1 cellular context compared by ENCODE assay signal in the genomic region with DNA sequence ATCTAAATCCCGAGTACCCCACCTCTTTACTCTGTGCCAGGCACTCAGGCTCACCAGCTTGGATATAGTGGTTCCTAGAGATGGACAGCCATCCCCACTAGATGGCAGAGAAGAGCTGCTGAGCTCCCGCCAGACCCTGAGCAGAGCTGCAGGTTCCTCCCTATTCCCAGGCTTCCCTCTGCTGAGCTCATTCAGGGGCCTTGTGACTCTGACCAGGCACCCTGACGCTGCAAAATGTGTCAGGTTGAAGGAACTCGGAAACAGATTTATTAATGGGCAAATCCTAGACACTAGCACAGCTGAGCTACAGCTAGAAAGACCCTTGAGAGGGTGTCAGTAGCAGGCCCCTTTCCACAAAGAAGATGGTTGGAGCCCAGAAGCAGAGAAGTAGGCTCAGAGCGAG.
TF ChIP-seq lines count a peak whose summit lies in the region.

No MANE protein-coding gene starts in this region.

TF ChIP-seq in K562, 482 proteins besides CTCF, POLR2A, EP300 and RAD21 (continued from another document and continues in another):
- TF ChIP-seq, protein P1, sequence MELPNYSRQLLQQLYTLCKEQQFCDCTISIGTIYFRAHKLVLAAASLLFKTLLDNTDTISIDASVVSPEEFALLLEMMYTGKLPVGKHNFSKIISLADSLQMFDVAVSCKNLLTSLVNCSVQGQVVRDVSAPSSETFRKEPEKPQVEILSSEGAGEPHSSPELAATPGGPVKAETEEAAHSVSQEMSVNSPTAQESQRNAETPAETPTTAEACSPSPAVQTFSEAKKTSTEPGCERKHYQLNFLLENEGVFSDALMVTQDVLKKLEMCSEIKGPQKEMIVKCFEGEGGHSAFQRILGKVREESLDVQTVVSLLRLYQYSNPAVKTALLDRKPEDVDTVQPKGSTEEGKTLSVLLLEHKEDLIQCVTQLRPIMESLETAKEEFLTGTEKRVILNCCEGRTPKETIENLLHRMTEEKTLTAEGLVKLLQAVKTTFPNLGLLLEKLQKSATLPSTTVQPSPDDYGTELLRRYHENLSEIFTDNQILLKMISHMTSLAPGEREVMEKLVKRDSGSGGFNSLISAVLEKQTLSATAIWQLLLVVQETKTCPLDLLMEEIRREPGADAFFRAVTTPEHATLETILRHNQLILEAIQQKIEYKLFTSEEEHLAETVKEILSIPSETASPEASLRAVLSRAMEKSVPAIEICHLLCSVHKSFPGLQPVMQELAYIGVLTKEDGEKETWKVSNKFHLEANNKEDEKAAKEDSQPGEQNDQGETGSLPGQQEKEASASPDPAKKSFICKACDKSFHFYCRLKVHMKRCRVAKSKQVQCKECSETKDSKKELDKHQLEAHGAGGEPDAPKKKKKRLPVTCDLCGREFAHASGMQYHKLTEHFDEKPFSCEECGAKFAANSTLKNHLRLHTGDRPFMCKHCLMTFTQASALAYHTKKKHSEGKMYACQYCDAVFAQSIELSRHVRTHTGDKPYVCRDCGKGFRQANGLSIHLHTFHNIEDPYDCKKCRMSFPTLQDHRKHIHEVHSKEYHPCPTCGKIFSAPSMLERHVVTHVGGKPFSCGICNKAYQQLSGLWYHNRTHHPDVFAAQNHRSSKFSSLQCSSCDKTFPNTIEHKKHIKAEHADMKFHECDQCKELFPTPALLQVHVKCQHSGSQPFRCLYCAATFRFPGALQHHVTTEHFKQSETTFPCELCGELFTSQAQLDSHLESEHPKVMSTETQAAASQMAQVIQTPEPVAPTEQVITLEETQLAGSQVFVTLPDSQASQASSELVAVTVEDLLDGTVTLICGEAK (IDR thresholded peaks at IDR 0.05): no peak
- TF ChIP-seq, protein P1 (CRISPR knock-in tag; IDR thresholded peaks at IDR 0.05): no peak
- TF ChIP-seq KDM4B (IDR thresholded peaks at IDR 0.05; ENCODE audit: borderline replicate concordance in 2 of 2, low read depth in 1 of 2) (no peak), SPI1 (IDR thresholded peaks at IDR 0.05; ENCODE audit: borderline replicate concordance, low read depth, low read length) (peak; percentile 63; the same call in 1 of the 2 replicates), RHOXF2B (CRISPR knock-in tag; conservative IDR thresholded peaks at IDR 0.05) (no peak), DACH1 (IDR thresholded peaks at IDR 0.05; ENCODE audit: partially characterized antibody) (no peak), ATF7 (IDR thresholded peaks at IDR 0.05) (peak; percentile 77; the same call in 1 of the 2 replicates), TCFL5 (CRISPR knock-in tag; conservative IDR thresholded peaks at IDR 0.05) (no peak), ZNF165 (CRISPR knock-in tag; IDR thresholded peaks at IDR 0.05; ENCODE audit: borderline replicate concordance) (no peak), CXXC5 (CRISPR knock-in tag; IDR thresholded peaks at IDR 0.05) (no peak), ZNF766 (CRISPR knock-in tag; conservative IDR thresholded peaks at IDR 0.05) (no peak), NR3C1 (CRISPR knock-in tag; IDR thresholded peaks at IDR 0.05) (no peak), KAT8 (IDR thresholded peaks at IDR 0.05; ENCODE audit: low read depth) (no peak), FOSL1 (tag; conservative IDR thresholded peaks at IDR 0.05) (peak; percentile 63), ZNF239 (CRISPR knock-in tag; IDR thresholded peaks at IDR 0.05) (no peak), TAF9B (IDR thresholded peaks at IDR 0.05; ENCODE audit: partially characterized antibody) (no peak), NONO (IDR thresholded peaks at IDR 0.05; ENCODE audit: low read depth in 2 of 2, low read length in 1 of 2) (no peak), KLF1 (tag; IDR thresholded peaks at IDR 0.05) (no peak)
- TF ChIP-seq, protein P2, sequence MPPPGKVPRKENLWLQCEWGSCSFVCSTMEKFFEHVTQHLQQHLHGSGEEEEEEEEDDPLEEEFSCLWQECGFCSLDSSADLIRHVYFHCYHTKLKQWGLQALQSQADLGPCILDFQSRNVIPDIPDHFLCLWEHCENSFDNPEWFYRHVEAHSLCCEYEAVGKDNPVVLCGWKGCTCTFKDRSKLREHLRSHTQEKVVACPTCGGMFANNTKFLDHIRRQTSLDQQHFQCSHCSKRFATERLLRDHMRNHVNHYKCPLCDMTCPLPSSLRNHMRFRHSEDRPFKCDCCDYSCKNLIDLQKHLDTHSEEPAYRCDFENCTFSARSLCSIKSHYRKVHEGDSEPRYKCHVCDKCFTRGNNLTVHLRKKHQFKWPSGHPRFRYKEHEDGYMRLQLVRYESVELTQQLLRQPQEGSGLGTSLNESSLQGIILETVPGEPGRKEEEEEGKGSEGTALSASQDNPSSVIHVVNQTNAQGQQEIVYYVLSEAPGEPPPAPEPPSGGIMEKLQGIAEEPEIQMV (tag; conservative IDR thresholded peaks at IDR 0.05; ENCODE audit: low read depth): 0 out of 2 replicates have a peak, but pooled peaks have one; percentile 24
- TF ChIP-seq, protein P3, sequence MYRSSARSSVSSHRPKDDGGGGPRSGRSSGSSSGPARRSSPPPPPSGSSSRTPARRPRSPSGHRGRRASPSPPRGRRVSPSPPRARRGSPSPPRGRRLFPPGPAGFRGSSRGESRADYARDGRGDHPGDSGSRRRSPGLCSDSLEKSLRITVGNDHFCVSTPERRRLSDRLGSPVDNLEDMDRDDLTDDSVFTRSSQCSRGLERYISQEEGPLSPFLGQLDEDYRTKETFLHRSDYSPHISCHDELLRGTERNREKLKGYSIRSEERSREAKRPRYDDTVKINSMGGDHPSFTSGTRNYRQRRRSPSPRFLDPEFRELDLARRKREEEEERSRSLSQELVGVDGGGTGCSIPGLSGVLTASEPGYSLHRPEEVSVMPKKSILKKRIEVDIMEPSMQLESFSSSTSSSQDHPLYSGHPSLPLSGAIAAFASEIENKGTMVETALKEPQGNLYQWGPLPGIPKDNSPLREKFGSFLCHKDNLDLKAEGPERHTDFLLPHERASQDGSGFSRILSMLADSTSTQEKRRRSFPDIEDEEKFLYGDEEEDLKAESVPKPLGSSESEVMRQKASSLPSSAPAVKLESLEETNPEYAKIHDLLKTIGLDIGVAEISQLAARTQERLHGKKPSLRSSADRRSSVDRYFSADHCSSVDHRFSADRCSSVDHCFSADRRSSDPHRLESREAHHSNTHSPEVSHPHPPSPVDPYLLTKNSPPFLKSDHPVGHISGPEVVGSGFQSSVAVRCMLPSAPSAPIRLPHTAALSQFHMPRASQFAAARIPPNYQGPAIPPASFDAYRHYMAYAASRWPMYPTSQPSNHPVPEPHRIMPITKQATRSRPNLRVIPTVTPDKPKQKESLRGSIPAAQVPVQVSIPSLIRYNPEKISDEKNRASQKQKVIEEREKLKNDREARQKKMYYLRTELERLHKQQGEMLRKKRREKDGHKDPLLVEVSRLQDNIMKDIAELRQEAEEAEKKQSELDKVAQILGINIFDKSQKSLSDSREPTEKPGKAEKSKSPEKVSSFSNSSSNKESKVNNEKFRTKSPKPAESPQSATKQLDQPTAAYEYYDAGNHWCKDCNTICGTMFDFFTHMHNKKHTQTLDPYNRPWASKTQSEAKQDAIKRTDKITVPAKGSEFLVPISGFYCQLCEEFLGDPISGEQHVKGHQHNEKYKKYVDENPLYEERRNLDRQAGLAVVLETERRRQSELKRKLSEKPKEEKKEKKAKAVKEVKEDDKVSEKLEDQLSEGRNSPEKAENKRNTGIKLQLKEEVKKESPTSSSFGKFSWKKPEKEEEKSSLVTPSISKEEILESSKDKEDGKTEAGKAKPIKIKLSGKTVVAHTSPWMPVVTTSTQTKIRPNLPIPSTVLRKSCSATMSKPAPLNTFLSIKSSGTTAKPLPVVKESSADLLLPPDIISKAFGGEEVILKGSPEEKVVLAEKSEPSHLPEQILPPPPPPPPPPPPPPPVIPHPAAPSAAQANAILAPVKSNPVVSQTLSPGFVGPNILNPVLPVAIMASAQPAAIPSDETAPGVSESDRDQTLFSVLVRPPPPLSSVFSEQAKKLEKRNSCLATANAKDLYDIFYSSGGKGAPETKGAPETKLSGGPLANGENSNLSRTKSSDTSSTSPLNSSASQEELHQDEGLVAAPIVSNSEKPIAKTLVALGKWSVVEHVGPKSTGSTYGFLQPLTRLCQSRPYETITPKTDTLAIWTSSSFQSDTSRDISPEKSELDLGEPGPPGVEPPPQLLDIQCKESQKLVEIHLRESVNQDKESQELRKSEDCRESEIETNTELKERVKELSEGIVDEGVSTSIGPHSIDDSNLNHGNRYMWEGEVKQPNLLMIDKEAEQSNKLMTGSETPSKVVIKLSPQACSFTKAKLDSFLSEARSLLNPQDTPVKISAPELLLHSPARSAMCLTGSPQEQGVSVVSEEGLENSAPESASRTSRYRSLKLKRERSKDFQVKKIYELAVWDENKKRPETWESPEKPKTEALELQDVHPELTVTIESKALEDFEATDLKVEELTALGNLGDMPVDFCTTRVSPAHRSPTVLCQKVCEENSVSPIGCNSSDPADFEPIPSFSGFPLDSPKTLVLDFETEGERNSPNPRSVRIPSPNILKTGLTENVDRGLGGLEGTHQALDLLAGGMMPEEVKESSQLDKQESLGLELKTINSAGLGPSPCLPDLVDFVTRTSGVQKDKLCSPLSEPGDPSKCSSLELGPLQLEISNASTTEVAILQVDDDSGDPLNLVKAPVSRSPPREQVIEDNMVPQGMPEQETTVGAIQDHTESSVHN (IDR thresholded peaks at IDR 0.05; ENCODE audit: borderline replicate concordance in 1 of 2, low read depth in 1 of 2): no peak
- TF ChIP-seq, protein P4, sequence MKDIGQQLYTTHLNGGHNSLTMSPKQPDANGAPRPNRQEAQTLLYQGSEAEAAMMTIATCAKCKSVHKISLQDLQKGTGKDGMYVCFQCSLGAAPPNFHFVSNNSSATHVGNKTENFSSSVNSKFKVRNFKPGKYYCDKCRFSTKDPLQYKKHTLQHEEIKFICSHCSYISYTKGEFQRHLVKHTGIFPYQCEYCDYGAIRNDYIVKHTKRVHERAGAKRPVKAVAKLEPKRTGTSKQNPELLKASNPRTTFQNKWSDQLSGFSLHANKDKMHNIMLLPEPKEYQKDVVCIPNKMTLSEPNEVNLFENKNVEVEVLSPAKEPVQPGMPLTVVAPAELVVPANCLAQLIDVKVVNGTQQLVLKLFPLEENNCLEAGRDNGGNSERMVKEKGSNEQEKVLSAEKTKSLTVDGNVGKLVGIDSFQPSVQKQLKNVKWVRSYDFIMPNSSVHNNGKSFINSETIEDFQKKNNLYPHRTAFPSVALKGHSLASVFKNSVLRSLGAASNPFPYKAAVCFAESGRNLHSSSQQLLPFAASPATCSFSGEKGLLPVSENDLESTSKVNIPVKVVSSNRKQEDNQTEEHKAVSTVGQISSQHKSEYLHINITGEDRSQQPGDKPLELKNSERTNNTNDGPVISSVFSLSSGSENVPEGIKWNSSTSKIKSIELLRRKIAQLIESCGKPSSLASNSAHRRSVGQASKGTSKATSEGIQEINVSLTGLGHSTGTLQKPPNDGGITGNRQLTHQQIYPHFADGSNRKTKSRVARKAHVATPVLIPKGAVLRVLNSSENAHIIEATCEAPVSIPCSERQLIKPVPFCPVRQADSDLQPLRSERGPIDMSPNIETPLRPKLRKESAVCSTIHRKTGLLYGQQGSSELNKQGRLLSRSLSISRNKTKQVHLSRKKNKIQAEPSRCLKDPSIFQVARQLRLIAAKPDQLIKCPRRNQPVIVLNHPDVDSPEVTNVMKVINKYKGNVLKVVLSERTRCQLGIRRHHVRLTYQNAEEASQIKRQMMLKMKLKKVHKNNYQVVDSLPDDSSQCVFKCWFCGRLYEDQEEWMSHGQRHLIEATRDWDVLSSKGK (CRISPR knock-in tag; IDR thresholded peaks at IDR 0.05): no peak
- TF ChIP-seq, protein P5, sequence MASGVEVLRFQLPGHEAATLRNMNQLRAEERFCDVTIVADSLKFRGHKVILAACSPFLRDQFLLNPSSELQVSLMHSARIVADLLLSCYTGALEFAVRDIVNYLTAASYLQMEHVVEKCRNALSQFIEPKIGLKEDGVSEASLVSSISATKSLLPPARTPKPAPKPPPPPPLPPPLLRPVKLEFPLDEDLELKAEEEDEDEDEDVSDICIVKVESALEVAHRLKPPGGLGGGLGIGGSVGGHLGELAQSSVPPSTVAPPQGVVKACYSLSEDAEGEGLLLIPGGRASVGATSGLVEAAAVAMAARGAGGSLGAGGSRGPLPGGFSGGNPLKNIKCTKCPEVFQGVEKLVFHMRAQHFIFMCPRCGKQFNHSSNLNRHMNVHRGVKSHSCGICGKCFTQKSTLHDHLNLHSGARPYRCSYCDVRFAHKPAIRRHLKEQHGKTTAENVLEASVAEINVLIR (CRISPR knock-in tag; IDR thresholded peaks at IDR 0.05): no peak
- TF ChIP-seq, protein P6, sequence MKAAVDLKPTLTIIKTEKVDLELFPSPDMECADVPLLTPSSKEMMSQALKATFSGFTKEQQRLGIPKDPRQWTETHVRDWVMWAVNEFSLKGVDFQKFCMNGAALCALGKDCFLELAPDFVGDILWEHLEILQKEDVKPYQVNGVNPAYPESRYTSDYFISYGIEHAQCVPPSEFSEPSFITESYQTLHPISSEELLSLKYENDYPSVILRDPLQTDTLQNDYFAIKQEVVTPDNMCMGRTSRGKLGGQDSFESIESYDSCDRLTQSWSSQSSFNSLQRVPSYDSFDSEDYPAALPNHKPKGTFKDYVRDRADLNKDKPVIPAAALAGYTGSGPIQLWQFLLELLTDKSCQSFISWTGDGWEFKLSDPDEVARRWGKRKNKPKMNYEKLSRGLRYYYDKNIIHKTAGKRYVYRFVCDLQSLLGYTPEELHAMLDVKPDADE (conservative IDR thresholded peaks at IDR 0.05; ENCODE audit: control insufficient read depth, low read depth, low read length): no peak
